Comparison of ENCODE assay signal across 8 cellular contexts in the genomic region with DNA sequence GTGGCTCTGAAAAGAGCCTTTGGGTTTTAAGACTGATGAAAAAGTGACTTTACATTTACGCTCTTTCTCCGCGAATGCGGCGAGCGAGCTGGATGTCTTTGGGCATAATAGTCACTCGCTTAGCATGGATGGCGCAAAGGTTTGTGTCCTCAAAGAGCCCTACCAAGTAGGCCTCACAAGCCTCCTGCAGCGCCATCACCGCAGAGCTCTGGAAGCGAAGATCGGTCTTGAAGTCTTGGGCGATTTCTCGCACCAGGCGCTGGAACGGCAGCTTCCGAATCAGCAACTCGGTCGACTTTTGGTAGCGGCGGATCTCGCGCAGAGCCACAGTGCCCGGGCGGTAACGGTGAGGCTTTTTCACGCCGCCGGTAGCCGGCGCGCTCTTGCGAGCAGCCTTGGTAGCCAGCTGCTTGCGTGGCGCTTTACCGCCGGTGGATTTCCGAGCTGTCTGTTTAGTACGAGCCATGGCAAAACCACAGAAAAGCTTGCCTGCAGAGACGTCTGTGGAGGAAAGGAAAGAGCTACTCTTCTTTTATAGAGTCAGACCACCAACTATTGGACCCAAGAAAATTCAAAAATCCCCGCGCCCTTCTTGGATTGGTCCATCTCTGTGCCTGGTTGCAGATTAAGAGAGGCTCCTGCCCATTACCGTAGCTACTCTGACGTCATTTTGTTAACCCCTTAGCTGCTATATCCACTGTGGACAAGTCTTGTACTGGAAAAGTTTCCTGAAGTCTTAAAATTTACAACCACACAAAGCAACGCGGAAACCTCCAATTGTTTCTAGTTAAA. TPM values are rescaled to one million over a fixed set of nuclear protein-coding genes. Genes with fewer than 3 reads are reported as not detected.
DNase-seq lines count a peak whose midpoint lies in the region; ATAC-seq and TF ChIP-seq lines count a peak whose summit lies in the region.

No MANE protein-coding gene starts in this region.

- no peaks in the 10 kb centered on the region for H3K79me2 ChIP-seq in GM23338 (replicated peaks; ENCODE audit: insufficient read depth)
- H3K79me2 ChIP-seq in Karpas-422 (ENCODE audit: low read length) = no peaks in the 10 kb centered on the region
- H3K79me2 ChIP-seq in fibroblast of lung (ENCODE audit: control insufficient read depth, insufficient read depth, low read length) = no peaks in the 10 kb centered on the region

- peak; percentile 19 to 52 for TF ChIP-seq POLR2A in Peyer's patch (IDR thresholded peaks at IDR 0.05)

- H3K4me2 ChIP-seq in GM23338 = peak overlapping the region; percentile 77
- peak overlapping the region; percentile 97 for H3K4me2 ChIP-seq in Karpas-422 (ENCODE audit: low read depth, low read length, poor library complexity, severe bottlenecking)
- H3K4me2 ChIP-seq in fibroblast of lung (ENCODE audit: extremely low read depth, insufficient read depth, low read length) = peak overlapping the region; percentile 98

- H3K9ac ChIP-seq in Karpas-422 (ENCODE audit: low read length) (peak overlapping the region; percentile 83), fibroblast of lung (ENCODE audit: insufficient read depth, low read length) (peak overlapping the region; percentile 68)

- TF ChIP-seq CTCF in GM23338 (conservative IDR thresholded peaks at IDR 0.05; ENCODE audit: low read depth in 2 of 2) (no peak), Peyer's patch (IDR thresholded peaks at IDR 0.05) (peak in 2 of 6 experiments; percentile 9 to 19), fibroblast of lung (conservative IDR thresholded peaks at IDR 0.05 in 1 of 2, IDR thresholded peaks at IDR 0.05 in 1 of 2; ENCODE audit: low read depth in 1 of 2, low read length in 2 of 2) (peak; percentile 9 to 11)

- H3K9me3 Mint-ChIP-seq in GM23338 (peaks cover 11% of the 10 kb centered on the region; the same call in 1 of the 3 replicates), naive B cell (peaks cover 0 to 16% (median 7%) of the 10 kb centered on the region in 7 donors)
- no peaks in the 10 kb centered on the region for H3K9me3 Mint-ChIP-seq in activated T-helper 17 cell treated with anti-CD3 and anti-CD28 coated beads, Interleukin-2, amount 50 U/mL, for 72 hours

- peak overlapping the region; percentile 69 for H3K4me3 ChIP-seq in GM23338
- peak overlapping the region; percentile 86 for H3K4me3 ChIP-seq in Karpas-422 (ENCODE audit: low read length)
- peak overlapping the region; percentile 45 to 66 (median 54) for H3K4me3 ChIP-seq in Peyer's patch
- H3K4me3 ChIP-seq in fibroblast of lung (replicated peaks in 1 of 4; ENCODE audit: control extremely low read depth in 1 of 4, insufficient read depth in 1 of 4, low read depth in 3 of 4, low read length in 4 of 4) = peak overlapping the region; percentile 63 to 84 (median 66)

- H3K27me3 ChIP-seq in GM23338 (ENCODE audit: insufficient read depth) = no peaks in the 10 kb centered on the region
- H3K27me3 ChIP-seq in Karpas-422 (ENCODE audit: low read length) = no peaks in the 10 kb centered on the region
- H3K27me3 ChIP-seq in Peyer's patch = no peaks in the 10 kb centered on the region
- H3K27me3 ChIP-seq in fibroblast of lung (ENCODE audit: control insufficient read depth, insufficient read depth, low read length) = no peaks in the 10 kb centered on the region

- H3K9me2 ChIP-seq in GM23338 (ENCODE audit: insufficient read depth) (no peaks in the 10 kb centered on the region), Karpas-422 (replicated peaks; ENCODE audit: insufficient read depth, low read length) (no peaks in the 10 kb centered on the region)

- peak; percentile 98 for DNase-seq in ELF-1 (ENCODE audit: low read depth, low spot score)
- DNase-seq in GM23338 (ENCODE audit: low spot score) = peak; percentile 99
- peak; percentile 98 for DNase-seq in Karpas-422
- DNase-seq in Peyer's patch = peak; percentile 80 to 93 (median 86)
- peak; percentile 98 for DNase-seq in fibroblast of lung (ENCODE audit: low read depth in 2 of 2)
- peak; percentile 84 for DNase-seq in naive B cell
- peak; percentile 96 for DNase-seq in superior temporal gyrus (ENCODE audit: extremely low spot score)

- H3K4me1 Mint-ChIP-seq in GM23338 (peaks cover 59% of the 10 kb centered on the region), naive B cell (peaks cover 25 to 43% (median 37%) of the 10 kb centered on the region in 3 donors)
- peaks cover 33% of the 10 kb centered on the region for H3K4me1 Mint-ChIP-seq in activated T-helper 17 cell treated with anti-CD3 and anti-CD28 coated beads, Interleukin-2, amount 50 U/mL, for 72 hours

- H3K27ac Mint-ChIP-seq in GM23338 (peak overlapping the region; percentile 99), naive B cell (peak overlapping the region; percentile 92 to 98 (median 96))
- H3K27ac Mint-ChIP-seq in activated T-helper 17 cell treated with anti-CD3 and anti-CD28 coated beads, Interleukin-2, amount 50 U/mL, for 72 hours = peak overlapping the region; percentile 94

- H3K27me3 Mint-ChIP-seq in GM23338 (ENCODE audit: insufficient read depth, low read depth, poor library complexity) (peaks cover 40% of the 10 kb centered on the region), naive B cell (no peaks in the 10 kb centered on the region)
- no peaks in the 10 kb centered on the region for H3K27me3 Mint-ChIP-seq in activated T-helper 17 cell treated with anti-CD3 and anti-CD28 coated beads, Interleukin-2, amount 50 U/mL, for 72 hours

- ATAC-seq in GM23338 (peak; percentile 64), naive B cell (ENCODE audit: low read depth in 2 of 2) (peak; percentile 65 to 69)
- ATAC-seq in activated T-helper 17 cell treated with anti-CD3 and anti-CD28 coated beads, Interleukin-2, amount 50 U/mL, for 72 hours (replicated peaks) = peak; percentile 74

- H3K36me3 Mint-ChIP-seq in GM23338 (ENCODE audit: low read depth) (no peaks in the 10 kb centered on the region; the same call in 2 of the 3 replicates), naive B cell (no peaks in the 10 kb centered on the region)
- H3K36me3 Mint-ChIP-seq in activated T-helper 17 cell treated with anti-CD3 and anti-CD28 coated beads, Interleukin-2, amount 50 U/mL, for 72 hours (ENCODE audit: low read depth) = peaks cover 26% of the 10 kb centered on the region

- H3K4me1 ChIP-seq in GM23338 (ENCODE audit: insufficient read depth) = peaks cover 36% of the 10 kb centered on the region
- H3K4me1 ChIP-seq in Karpas-422 (ENCODE audit: low read length) = peaks cover 51% of the 10 kb centered on the region
- H3K4me1 ChIP-seq in Peyer's patch = peaks cover 0 to 13% (median 2%) of the 10 kb centered on the region in 4 donors
- H3K4me1 ChIP-seq in fibroblast of lung (ENCODE audit: control insufficient read depth, extremely low read depth, insufficient read depth, low read length) = peaks cover 2% of the 10 kb centered on the region

- peak overlapping the region; percentile 86 for H3K4me3 Mint-ChIP-seq in GM23338
- H3K4me3 Mint-ChIP-seq in activated T-helper 17 cell treated with anti-CD3 and anti-CD28 coated beads, Interleukin-2, amount 50 U/mL, for 72 hours = peak overlapping the region; percentile 94
- H3K4me3 Mint-ChIP-seq in naive B cell = peak overlapping the region; percentile 85 to 100 (median 96)

- H3K27ac ChIP-seq in GM23338 (ENCODE audit: low read depth) (peak overlapping the region; percentile 96), Karpas-422 (ENCODE audit: low read length) (peak overlapping the region; percentile 87), Peyer's patch (peak overlapping the region; percentile 84 to 96 (median 89)), fibroblast of lung (ENCODE audit: insufficient read depth, low read length) (peak overlapping the region; percentile 90)

- H3F3A ChIP-seq in GM23338 (replicated peaks; ENCODE audit: low read depth) = peaks cover 8% of the 10 kb centered on the region; the same call in 1 of the 2 replicates

- no peaks in the 10 kb centered on the region for H3K36me3 ChIP-seq in GM23338 (ENCODE audit: insufficient read depth)
- H3K36me3 ChIP-seq in Karpas-422 (ENCODE audit: insufficient read depth, low read length) = no peaks in the 10 kb centered on the region
- H3K36me3 ChIP-seq in Peyer's patch = no peaks in the 10 kb centered on the region
- no peaks in the 10 kb centered on the region for H3K36me3 ChIP-seq in fibroblast of lung (ENCODE audit: control insufficient read depth, insufficient read depth, low read length)

- no peaks in the 10 kb centered on the region for H4K20me1 ChIP-seq in GM23338 (replicated peaks; ENCODE audit: insufficient read depth)
- no peaks in the 10 kb centered on the region for H4K20me1 ChIP-seq in Karpas-422 (ENCODE audit: insufficient read depth, low read depth, low read length)
- H4K20me1 ChIP-seq in fibroblast of lung (ENCODE audit: control insufficient read depth, extremely low read depth, insufficient read depth, low read length) = no peaks in the 10 kb centered on the region

- H3K9me3 ChIP-seq in Karpas-422 (ENCODE audit: low read length) (no peaks in the 10 kb centered on the region), Peyer's patch (no peaks in the 10 kb centered on the region), fibroblast of lung (ENCODE audit: control insufficient read depth, insufficient read depth, low read depth, low read length) (no peaks in the 10 kb centered on the region)

- H2AFZ ChIP-seq in GM23338 = no peak overlapping the region
- no peak overlapping the region for H2AFZ ChIP-seq in Karpas-422 (ENCODE audit: low read length)
- peak overlapping the region; percentile 60 for H2AFZ ChIP-seq in fibroblast of lung (ENCODE audit: low read length)

TF ChIP-seq in GM23338, 12 proteins besides CTCF, POLR2A, EP300 and RAD21 (continues in another document):
- TF ChIP-seq, protein P1, sequence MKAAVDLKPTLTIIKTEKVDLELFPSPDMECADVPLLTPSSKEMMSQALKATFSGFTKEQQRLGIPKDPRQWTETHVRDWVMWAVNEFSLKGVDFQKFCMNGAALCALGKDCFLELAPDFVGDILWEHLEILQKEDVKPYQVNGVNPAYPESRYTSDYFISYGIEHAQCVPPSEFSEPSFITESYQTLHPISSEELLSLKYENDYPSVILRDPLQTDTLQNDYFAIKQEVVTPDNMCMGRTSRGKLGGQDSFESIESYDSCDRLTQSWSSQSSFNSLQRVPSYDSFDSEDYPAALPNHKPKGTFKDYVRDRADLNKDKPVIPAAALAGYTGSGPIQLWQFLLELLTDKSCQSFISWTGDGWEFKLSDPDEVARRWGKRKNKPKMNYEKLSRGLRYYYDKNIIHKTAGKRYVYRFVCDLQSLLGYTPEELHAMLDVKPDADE (IDR thresholded peaks at IDR 0.05) = peak; percentile 66
- TF ChIP-seq CREB1 (CRISPR knock-in tag; IDR thresholded peaks at IDR 0.05; ENCODE audit: low read depth) = peak; percentile 95

RNA-seq across cellular contexts. Expression of a gene that starts 55.4 kb away (rescaled TPM):
- 0.63 and 0.78 TPM in 2 replicates for total RNA-seq in GM23338 (2014; rRNA removed; shearing (Covaris generic))
- polyA plus RNA-seq in GM23338 (2016; fragmentation: Nextera tagmentation; extraction: Ambion mirVana) (0.38 and 0.53 TPM in 2 replicates), fibroblast of lung (22.1 and 22.3 TPM in 2 replicates), naive B cell (ENCODE audit: low read depth in 6 of 6) (1 to 10 TPM in 4 of 6 donors, under 1 TPM in 1, not detected in 1; 0.47 to 3.3 (median 2.9) TPM)
- total RNA-seq in Karpas-422 (2014; rRNA removed; shearing (Covaris generic); ENCODE audit: low replicate concordance) = 0.04 and 0.19 TPM in 2 replicates
- total RNA-seq in Peyer's patch (10 to 100 TPM in 2 of 4 donors, 1 to 10 TPM in 2; 8.1 to 13.2 (median 9.7) TPM), fibroblast of lung (6.4 and 18.3 TPM in 2 replicates)
- total RNA-seq in activated T-helper 17 cell treated with anti-CD3 and anti-CD28 coated beads, Interleukin-2, amount 50 U/mL, for 72 hours = 1 to 10 TPM; 1.7 to 2.1 TPM
- polyA plus RNA-seq in fibroblast of lung (2012) = 13.8 and 15.3 TPM in 2 replicates
- 8.7 and 32.6 TPM in 2 replicates for polyA minus RNA-seq in fibroblast of lung (ENCODE audit: low replicate concordance)

Comparison
In these comparisons a context has a peak if more than half of its experiments do, and no peak if none do; other contexts are left out.
1. Peak in every context shown above with its lines: DNase-seq, ATAC-seq, H3K4me3 ChIP-seq and H3K27ac ChIP-seq.
2. CTCF ChIP-seq: peak in fibroblast of lung (2 of 2); none in GM23338 (0 of 2).